In genomic region chr20:44643596-44644383, GRCh38 we compare ENCODE assay signal across 8 cellular contexts. TPM values are rescaled to one million over a fixed set of nuclear protein-coding genes. Genes with fewer than 3 reads are reported as not detected.
A peak's percentile ranks its signal among the peaks of the same experiment; 100 is the strongest.
DNase-seq lines count a peak whose midpoint lies in the region; ATAC-seq and TF ChIP-seq lines count a peak whose summit lies in the region.

No MANE protein-coding gene starts in this region.

- ATAC-seq in DND-41 (ENCODE audit: insufficient read depth, low read depth) (no peak), heart right ventricle (peak; percentile 56 to 87 (median 80)), gastrocnemius medialis (peak; percentile 55 to 60)
- ATAC-seq in activated naive CD4-positive, alpha-beta T cell treated with anti-CD3 and anti-CD28 coated beads, Interleukin-2, amount 50 U/mL, for 72 hours: peak in 1 of 2 donors; percentile 39

- peaks cover 86% of the 10 kb centered on the region for H3K4me1 ChIP-seq in DND-41 (ENCODE audit: insufficient read depth, low read length)
- peaks cover 77% of the 10 kb centered on the region for H3K4me1 ChIP-seq in OCI-LY1 (ENCODE audit: insufficient read depth, low read length, severe bottlenecking)
- peaks cover 27 to 79% (median 58%) of the 10 kb centered on the region in 9 donors for H3K4me1 ChIP-seq in heart right ventricle
- peaks cover 21 to 35% of the 10 kb centered on the region in 2 donors for H3K4me1 ChIP-seq in gastrocnemius medialis

- in situ Hi-C loops in gastrocnemius medialis (cut with MboI; ENCODE audit: low sequenced_read_pairs in 4 of 4): no loop called here

- H3K36me3 Mint-ChIP-seq in activated naive CD4-positive, alpha-beta T cell treated with anti-CD3 and anti-CD28 coated beads, Interleukin-2, amount 50 U/mL, for 72 hours: peaks cover 9 to 21% of the 10 kb centered on the region in 2 donors

- POLR2A ChIA-PET in GM10248 (lab: Yijun Ruan, JAX): no interaction called here

- no peaks in the 10 kb centered on the region for H3K9me3 ChIP-seq in DND-41 (ENCODE audit: insufficient read depth, low read length, severe bottlenecking)
- no peaks in the 10 kb centered on the region for H3K9me3 ChIP-seq in OCI-LY1 (ENCODE audit: low read length)
- H3K9me3 ChIP-seq in heart right ventricle: peaks cover 0 to 5% (median 0%) of the 10 kb centered on the region in 11 donors
- H3K9me3 ChIP-seq in gastrocnemius medialis: no peaks in the 10 kb centered on the region

- CTCF ChIA-PET in GM10248 (lab: Yijun Ruan, JAX): interaction anchor here (0.6 to 5.4 kb wide), 8 partner anchors 7 to 63 kb away, joined by 3 to 41 read pairs (median 4); partner anchors contain the start of gene ADA

- peaks cover 65% of the 10 kb centered on the region for H4K20me1 ChIP-seq in DND-41 (ENCODE audit: insufficient read depth, low read length)
- no peaks in the 10 kb centered on the region for H4K20me1 ChIP-seq in OCI-LY1 (ENCODE audit: insufficient read depth, low read length)

- no peaks in the 10 kb centered on the region for H3F3A ChIP-seq in OCI-LY1 (ENCODE audit: insufficient read depth, low read length)

- 47 to 49% methylated on average over 20 of the region's 20 CpGs for WGBS in heart right ventricle, 2 donors

- peak overlapping the region; percentile 36 to 86 for H3K27ac Mint-ChIP-seq in activated naive CD4-positive, alpha-beta T cell treated with anti-CD3 and anti-CD28 coated beads, Interleukin-2, amount 50 U/mL, for 72 hours

- H3K79me2 ChIP-seq in DND-41 (ENCODE audit: insufficient read depth, low read length) (peaks cover 94% of the 10 kb centered on the region), OCI-LY1 (ENCODE audit: insufficient read depth, low read length) (no peaks in the 10 kb centered on the region)

- H3K4me2 ChIP-seq in DND-41 (ENCODE audit: insufficient read depth, low read length): peak overlapping the region; percentile 60
- peak overlapping the region; percentile 58; the same call in 1 of the 2 replicates for H3K4me2 ChIP-seq in OCI-LY1 (ENCODE audit: low read length)

- no peaks in the 10 kb centered on the region for H3K9me3 Mint-ChIP-seq in activated naive CD4-positive, alpha-beta T cell treated with anti-CD3 and anti-CD28 coated beads, Interleukin-2, amount 50 U/mL, for 72 hours

- H3K27me3 ChIP-seq in DND-41 (ENCODE audit: insufficient read depth, low read length, poor library complexity) (no peaks in the 10 kb centered on the region), OCI-LY1 (ENCODE audit: insufficient read depth, low read length) (no peaks in the 10 kb centered on the region), heart right ventricle (no peaks in the 10 kb centered on the region), gastrocnemius medialis (no peaks in the 10 kb centered on the region)

- H3K4me3 ChIP-seq in DND-41 (ENCODE audit: low read depth in 1 of 2, low read length in 2 of 2): peak overlapping the region in 1 of 2 experiments; percentile 48; a peak in 2 of 4 replicates
- H3K4me3 ChIP-seq in OCI-LY1 (ENCODE audit: low read depth, low read length, poor library complexity, severe bottlenecking): no peak overlapping the region
- H3K4me3 ChIP-seq in heart right ventricle: no peak overlapping the region
- no peak overlapping the region for H3K4me3 ChIP-seq in gastrocnemius medialis

- peak overlapping the region; percentile 97 for H3K27ac ChIP-seq in DND-41 (ENCODE audit: low read length)
- peak overlapping the region; percentile 95 for H3K27ac ChIP-seq in OCI-LY1 (ENCODE audit: low read depth, low read length, poor library complexity, severe bottlenecking)
- peak overlapping the region; percentile 63 to 91 (median 83) for H3K27ac ChIP-seq in heart right ventricle
- peak overlapping the region; percentile 61 to 79 (median 68) for H3K27ac ChIP-seq in gastrocnemius medialis

- H3K9me2 ChIP-seq in OCI-LY1 (ENCODE audit: low read depth, low read length): no peaks in the 10 kb centered on the region

- TF ChIP-seq CTCF in DND-41 (IDR thresholded peaks at IDR 0.05; ENCODE audit: borderline replicate concordance, extremely low read depth, low read length, poor library complexity, severe bottlenecking) (no peak), OCI-LY1 (IDR thresholded peaks at IDR 0.05; ENCODE audit: low read length) (no peak), heart right ventricle (IDR thresholded peaks at IDR 0.05) (no peak), gastrocnemius medialis (IDR thresholded peaks at IDR 0.05 in 4 of 5, conservative IDR thresholded peaks at IDR 0.05 in 1 of 5) (no peak), GM10248 (IDR thresholded peaks at IDR 0.05; ENCODE audit: control extremely low read depth, extremely low read depth, low read depth, missing control alignments) (no peak)

- intact Hi-C loops in heart right ventricle (cut with DNase I): no loop called here
- intact Hi-C loops in gastrocnemius medialis (cut with DNase I; ENCODE audit: low total_unique reads): no loop called here

- TF ChIP-seq POLR2A in gastrocnemius medialis (IDR thresholded peaks at IDR 0.05): peak in 1 of 2 donors; percentile 11

- peaks cover 86% of the 10 kb centered on the region for H3K36me3 ChIP-seq in DND-41 (ENCODE audit: insufficient read depth, low read length)
- peaks cover 9% of the 10 kb centered on the region for H3K36me3 ChIP-seq in OCI-LY1 (ENCODE audit: insufficient read depth, low read length)
- H3K36me3 ChIP-seq in heart right ventricle: peaks cover 0 to 12% (median 0%) of the 10 kb centered on the region in 9 donors
- no peaks in the 10 kb centered on the region for H3K36me3 ChIP-seq in gastrocnemius medialis

- DNase-seq in DND-41: peak; percentile 63
- peak; percentile 20 to 61 for DNase-seq in activated naive CD4-positive, alpha-beta T cell treated with anti-CD3 and anti-CD28 coated beads, Interleukin-2, amount 50 U/mL, for 72 hours (ENCODE audit: low spot score in 2 of 2)
- DNase-seq in heart right ventricle: peak; percentile 76 to 81
- peak in 1 of 2 donors; percentile 48 for DNase-seq in gastrocnemius medialis
- DNase-seq in amniotic stem cell (lab: John Stamatoyannopoulos, UW): no peak
- no peak for DNase-seq in NCI-H1417 treated with DMSO at 0.1 percent for 48 hours (lab: John Stamatoyannopoulos, UW)
- DNase-seq in GM10248 (ENCODE audit: extremely low spot score): no peak

- H2AFZ ChIP-seq in DND-41 (ENCODE audit: low read depth, low read length) (no peak overlapping the region), OCI-LY1 (ENCODE audit: low read length) (no peak overlapping the region)

- H3K9ac ChIP-seq in DND-41 (ENCODE audit: low read depth, low read length) (peak overlapping the region; percentile 65), OCI-LY1 (ENCODE audit: low read length) (peak overlapping the region; percentile 76; the same call in 1 of the 2 replicates)

RNA-seq across cellular contexts. Expression of gene ADA, which starts 7.7 kb away (rescaled TPM):
- total RNA-seq in activated naive CD4-positive, alpha-beta T cell treated with anti-CD3 and anti-CD28 coated beads, Interleukin-2, amount 50 U/mL, for 72 hours: 10 to 100 TPM; 33.4 to 54.9 TPM
- total RNA-seq in heart right ventricle: 10 to 100 TPM in 1 of 10 donors, 1 to 10 TPM in 9; 1.6 to 18.3 (median 3.8) TPM
- 10 to 100 TPM; 12.9 to 18.3 TPM for polyA plus RNA-seq in heart right ventricle
- total RNA-seq in gastrocnemius medialis: 1 to 10 TPM; 2.2 to 5.1 (median 3.0) TPM

Comparison
In these comparisons a context has a peak if more than half of its experiments do, and no peak if none do; other contexts are left out.
1. DNase-seq: peak in DND-41 (single experiment), activated naive CD4-positive, alpha-beta T cell treated with anti-CD3 and anti-CD28 coated beads, Interleukin-2, amount 50 U/mL, for 72 hours (2 of 2) and heart right ventricle (2 of 2); none in amniotic stem cell (single experiment), NCI-H1417 treated with DMSO at 0.1 percent for 48 hours (single experiment) and GM10248 (single experiment).
2. Peak in every context shown above with its lines, with median percentiles within 50 percentile points of each other: H3K27ac ChIP-seq.